In genomic region chr20:47500554-47500953, GRCh38 we compare ENCODE assay signal across 7 cellular contexts. TPM values are rescaled to one million over a fixed set of nuclear protein-coding genes. Genes with fewer than 3 reads are reported as not detected.
DNase-seq lines count a peak whose midpoint lies in the region; ATAC-seq and TF ChIP-seq lines count a peak whose summit lies in the region.

No MANE protein-coding gene starts in this region.

- no peaks in the 10 kb centered on the region for H3K9me3 ChIP-seq in DOHH2 (ENCODE audit: control insufficient read depth, insufficient read depth, low read length)
- H3K9me3 ChIP-seq in mammary epithelial cell (replicated peaks; ENCODE audit: insufficient read depth, low read length), result no peaks in the 10 kb centered on the region

- no peak for ATAC-seq in GM18517 (IDR thresholded peaks at IDR 0.05; ENCODE audit: unreplicated experiment)
- no peak for ATAC-seq in GM19023 (IDR thresholded peaks at IDR 0.05; ENCODE audit: unreplicated experiment)

- CTCF ChIA-PET in mammary epithelial cell (lab: Charles Lee; ENCODE audit: low non-redundant PET), result no interaction called here

- H3K4me3 Mint-ChIP-seq in osteocyte (ENCODE audit: unreplicated experiment), result no peak overlapping the region

- H3K27ac ChIP-seq in DOHH2 (ENCODE audit: low read depth, low read length) (peak overlapping the region; percentile 80), KMS-11 (no peak overlapping the region; the same call in 1 of the 2 replicates), mammary epithelial cell (ENCODE audit: insufficient read depth, low read depth, low read length) (peak overlapping the region; percentile 66)

- H3K4me3 ChIP-seq in DOHH2 (ENCODE audit: low read length), result peak overlapping the region; percentile 84
- no peak overlapping the region for H3K4me3 ChIP-seq in KMS-11 (IDR thresholded peaks at IDR 0.05; ENCODE audit: insufficient read depth, low read depth, low read length)
- H3K4me3 ChIP-seq in mammary epithelial cell (replicated peaks in 1 of 3; ENCODE audit: insufficient read depth in 1 of 3, low read depth in 2 of 3, low read length in 3 of 3), result peak overlapping the region in 1 of 3 experiments; percentile 99

- H3K36me3 Mint-ChIP-seq in osteocyte (ENCODE audit: unreplicated experiment), result no peaks in the 10 kb centered on the region

- in situ Hi-C loops in mammary epithelial cell (cut with MboI; ENCODE audit: low sequenced_read_pairs in 2 of 2), result no loop called here

- intact Hi-C loops in mammary epithelial cell (cut with micrococcal nuclease), result loop anchor here (2.0 to 5.0 kb wide), 3 partner anchors 36 to 228 kb away; no protein-coding TSS in a partner anchor

- no peaks in the 10 kb centered on the region for H3K27me3 Mint-ChIP-seq in osteocyte (ENCODE audit: unreplicated experiment)

- peak overlapping the region; percentile 98 for H3K27ac Mint-ChIP-seq in osteocyte (ENCODE audit: unreplicated experiment)

- TF ChIP-seq CTCF in DOHH2 (IDR thresholded peaks at IDR 0.05; ENCODE audit: low read depth, low read length, poor library complexity, severe bottlenecking) (no peak), KMS-11 (conservative IDR thresholded peaks at IDR 0.05; ENCODE audit: low read depth, low read length) (no peak), mammary epithelial cell (conservative IDR thresholded peaks at IDR 0.05 in 1 of 2, IDR thresholded peaks at IDR 0.05 in 1 of 2; ENCODE audit: extremely low read depth in 1 of 2, insufficient read depth in 1 of 2, low read depth in 1 of 2, low read length in 2 of 2) (no peak), osteocyte (IDR thresholded peaks at IDR 0.05) (no peak)

- H3K9me2 ChIP-seq in DOHH2 (replicated peaks; ENCODE audit: control insufficient read depth, low read length), result no peaks in the 10 kb centered on the region

- dilution Hi-C loops in mammary epithelial cell (cut with HindIII; ENCODE audit: low sequenced_read_pairs), result loop anchor here (5.0 kb wide), 2 partner anchors 38 to 128 kb away; no protein-coding TSS in a partner anchor

- BruUV-seq in mammary epithelial cell (replicated peaks; lab: Mats Ljungman, UMichigan), result no TSS peak

- no peak for DNase-seq in mammary epithelial cell
- DNase-seq in osteocyte (ENCODE audit: extremely low spot score, unreplicated experiment), result no peak
- no peak for DNase-seq in NOMO-1 treated with DMSO at 0.1 percent for 48 hours (lab: John Stamatoyannopoulos, UW; ENCODE audit: unreplicated experiment)

- H3K36me3 ChIP-seq in DOHH2 (ENCODE audit: control insufficient read depth, low read length) (peaks cover 36% of the 10 kb centered on the region), KMS-11 (ENCODE audit: insufficient read depth) (no peaks in the 10 kb centered on the region), mammary epithelial cell (ENCODE audit: insufficient read depth, low read length) (no peaks in the 10 kb centered on the region)

- no peaks in the 10 kb centered on the region for H3K9me3 Mint-ChIP-seq in osteocyte (ENCODE audit: unreplicated experiment)

- H3K27me3 ChIP-seq in DOHH2 (ENCODE audit: control insufficient read depth, low read length) (no peaks in the 10 kb centered on the region), KMS-11 (ENCODE audit: insufficient read depth, low read depth) (no peaks in the 10 kb centered on the region), mammary epithelial cell (ENCODE audit: insufficient read depth, low read length) (no peaks in the 10 kb centered on the region)

- H3K9ac ChIP-seq in KMS-11 (no peak overlapping the region), mammary epithelial cell (ENCODE audit: insufficient read depth, low read length) (no peak overlapping the region)

- peaks cover 49% of the 10 kb centered on the region for H3K4me1 ChIP-seq in DOHH2 (ENCODE audit: control insufficient read depth, low read length)
- peaks cover 55% of the 10 kb centered on the region for H3K4me1 ChIP-seq in KMS-11 (ENCODE audit: low read depth, poor library complexity, severe bottlenecking)
- H3K4me1 ChIP-seq in mammary epithelial cell (ENCODE audit: insufficient read depth, low read length), result peaks cover 10% of the 10 kb centered on the region

- H2AFZ ChIP-seq in KMS-11 (ENCODE audit: low read depth) (peak overlapping the region; percentile 67; the same call in 1 of the 2 replicates), mammary epithelial cell (ENCODE audit: low read depth, low read length) (peak overlapping the region; percentile 60)

- peaks cover 26% of the 10 kb centered on the region for H3K4me1 Mint-ChIP-seq in osteocyte (ENCODE audit: unreplicated experiment)

- H3F3A ChIP-seq in DOHH2 (ENCODE audit: control insufficient read depth, insufficient read depth), result peaks cover 20% of the 10 kb centered on the region

- H3K79me2 ChIP-seq in DOHH2 (ENCODE audit: control insufficient read depth, low read length), result peaks cover 70% of the 10 kb centered on the region
- peaks cover 38% of the 10 kb centered on the region for H3K79me2 ChIP-seq in KMS-11 (ENCODE audit: insufficient read depth, low read depth)
- peaks cover 36% of the 10 kb centered on the region for H3K79me2 ChIP-seq in mammary epithelial cell (ENCODE audit: insufficient read depth, low read length)

- H3K4me2 ChIP-seq in DOHH2 (ENCODE audit: low read length), result peak overlapping the region; percentile 95
- H3K4me2 ChIP-seq in KMS-11, result peak overlapping the region; percentile 70
- peak overlapping the region; percentile 80 for H3K4me2 ChIP-seq in mammary epithelial cell (ENCODE audit: insufficient read depth, low read depth, low read length)

- 65% methylated on average over 4 of the region's 4 CpGs for WGBS in mammary epithelial cell (ENCODE audit: low coverage, missing lambda C conversion rate)

- H4K20me1 ChIP-seq in DOHH2 (ENCODE audit: control insufficient read depth, insufficient read depth, low read depth, low read length) (peaks cover 9% of the 10 kb centered on the region; the same call in 1 of the 2 replicates), KMS-11 (ENCODE audit: insufficient read depth) (peaks cover 4% of the 10 kb centered on the region; the same call in 1 of the 2 replicates), mammary epithelial cell (ENCODE audit: insufficient read depth, low read length) (no peaks in the 10 kb centered on the region)

RNA-seq across cellular contexts. Expression of gene NCOA3, which starts 1.1 kb away (rescaled TPM):
- total RNA-seq in mammary epithelial cell (10 to 100 TPM; 26.7 to 29.6 TPM), osteocyte (75.9 and 77.5 TPM in 2 replicates)
- 15.5 TPM for polyA plus RNA-seq in mammary epithelial cell
- 39.6 TPM for polyA minus RNA-seq in mammary epithelial cell
